1 cellular context compared by ENCODE assay signal in the genomic region with DNA sequence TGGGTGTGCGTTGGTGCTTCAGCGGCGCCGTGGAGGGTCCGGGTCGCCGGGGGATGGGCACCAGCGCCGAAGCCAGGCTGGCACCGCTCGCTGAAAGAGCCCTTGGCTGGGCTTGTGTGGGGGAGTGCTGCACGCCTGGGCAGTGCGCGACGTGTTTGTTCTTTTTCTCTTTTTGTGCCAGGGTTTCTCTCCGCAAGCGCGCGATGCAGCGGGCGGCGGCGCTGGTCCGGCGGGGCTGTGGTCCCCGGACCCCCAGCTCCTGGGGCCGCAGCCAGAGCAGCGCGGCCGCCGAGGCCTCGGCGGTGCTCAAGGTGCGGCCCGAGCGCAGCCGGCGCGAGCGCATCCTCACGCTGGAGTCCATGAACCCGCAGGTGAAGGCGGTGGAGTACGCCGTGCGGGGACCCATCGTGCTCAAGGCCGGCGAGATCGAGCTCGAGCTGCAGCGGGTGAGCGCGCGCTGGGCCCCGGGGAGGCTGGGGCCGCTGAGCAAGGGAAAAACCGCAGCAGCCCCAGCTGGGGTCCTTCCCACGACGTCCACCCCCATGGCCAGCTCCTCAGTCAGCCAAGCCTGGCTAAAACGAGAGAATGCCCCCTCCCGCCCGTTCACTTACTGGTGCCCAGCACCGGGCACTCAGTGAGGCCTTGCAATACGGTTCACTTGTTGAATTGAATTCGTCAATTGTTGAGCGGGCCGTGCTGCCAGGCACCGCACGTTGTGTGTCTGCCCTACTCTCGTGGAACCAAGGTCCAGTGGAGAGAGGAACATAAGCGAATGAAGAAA.
TF ChIP-seq lines count a peak whose summit lies in the region.

No MANE protein-coding gene starts in this region.

TF ChIP-seq in neural cell, 6 proteins besides CTCF, POLR2A, EP300 and RAD21 (continued from another document):
- TF ChIP-seq REST (IDR thresholded peaks at IDR 0.05; ENCODE audit: borderline replicate concordance) (no peak), MXI1 (conservative IDR thresholded peaks at IDR 0.05; ENCODE audit: poor library complexity, severe bottlenecking) (peak; percentile 78), POLR2AphosphoS5 (IDR thresholded peaks at IDR 0.05) (peak; percentile 14)
